Comparison of ENCODE assay signal across 35 cellular contexts in the genomic region with DNA sequence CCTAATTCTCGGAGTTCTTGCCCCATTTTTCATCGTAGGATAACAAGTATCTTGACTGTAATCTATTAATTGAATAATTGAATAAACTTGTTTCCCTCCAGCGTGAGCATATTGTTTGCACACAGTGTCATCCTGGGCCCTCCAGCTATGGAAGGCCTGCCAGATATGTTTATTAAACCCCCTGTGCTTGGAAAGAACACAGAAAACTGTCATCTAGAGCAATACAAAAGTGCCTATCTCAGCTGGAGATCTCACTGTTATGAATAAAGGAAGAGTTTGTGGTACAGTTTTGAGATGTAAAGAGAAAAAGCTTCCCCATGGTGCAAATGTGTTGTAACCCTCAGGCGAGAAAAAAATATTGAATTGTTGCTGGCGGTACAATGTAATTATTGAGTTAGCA.
A peak's percentile ranks its signal among the peaks of the same experiment; 100 is the strongest.
DNase-seq lines count a peak whose midpoint lies in the region; ATAC-seq lines count a peak whose summit lies in the region.
"Had no signal": no experiment of that assay in that cellular context is flagged by ENCODE, and none has a peak within 500 bp of the region (broad histone marks: within the 10 kb centered on the region; RNA-seq: fewer than 3 reads in every experiment).

No MANE protein-coding gene starts in this region.

- no peaks in the 10 kb centered on the region for H3K27me3 Mint-ChIP-seq in T-helper 2 cell treated with Interferon-gamma antibody and Interleukin-4, amounts not matched to agents 5 μg/mL and 100 μg/mL, for 36 hours (ENCODE audit: low read depth)
- H3K27me3 Mint-ChIP-seq: activated naive CD8-positive, alpha-beta T cell treated with anti-CD3 and anti-CD28 coated beads, Interleukin-2, amount 10 ng/mL, durations not matched to agents 7 days and 5 days; CD4-positive, CD25-positive, alpha-beta regulatory T cell; central memory CD8-positive, alpha-beta T cell had no signal

- H3K4me1 Mint-ChIP-seq in T-helper 2 cell treated with Interferon-gamma antibody and Interleukin-4, amounts not matched to agents 5 μg/mL and 100 μg/mL, for 36 hours (ENCODE audit: low read depth): no peaks in the 10 kb centered on the region
- H3K4me1 Mint-ChIP-seq: activated naive CD8-positive, alpha-beta T cell treated with anti-CD3 and anti-CD28 coated beads, Interleukin-2, amount 10 ng/mL, durations not matched to agents 7 days and 5 days; CD4-positive, CD25-positive, alpha-beta regulatory T cell; central memory CD8-positive, alpha-beta T cell had no signal

- H3K36me3 Mint-ChIP-seq in T-helper 2 cell treated with Interferon-gamma antibody and Interleukin-4, amounts not matched to agents 5 μg/mL and 100 μg/mL, for 36 hours (ENCODE audit: low read depth): no peaks in the 10 kb centered on the region
- H3K36me3 Mint-ChIP-seq: activated naive CD8-positive, alpha-beta T cell treated with anti-CD3 and anti-CD28 coated beads, Interleukin-2, amount 10 ng/mL, durations not matched to agents 7 days and 5 days; CD4-positive, CD25-positive, alpha-beta regulatory T cell; neural progenitor cell had no signal

- no peak overlapping the region for H3K4me3 Mint-ChIP-seq in T-helper 2 cell treated with Interferon-gamma antibody and Interleukin-4, amounts not matched to agents 5 μg/mL and 100 μg/mL, for 36 hours
- H3K4me3 Mint-ChIP-seq: activated naive CD8-positive, alpha-beta T cell treated with anti-CD3 and anti-CD28 coated beads, Interleukin-2, amount 10 ng/mL, durations not matched to agents 7 days and 5 days; activated T-cell treated with anti-CD3 and anti-CD28 coated beads, Interleukin-2, amount 50 U/mL, for 4 hours; CD4-positive, CD25-positive, alpha-beta regulatory T cell; central memory CD8-positive, alpha-beta T cell; GM23338; neural progenitor cell had no signal

- H3K27ac Mint-ChIP-seq in T-helper 2 cell treated with Interferon-gamma antibody and Interleukin-4, amounts not matched to agents 5 μg/mL and 100 μg/mL, for 36 hours: no peak overlapping the region
- H3K27ac Mint-ChIP-seq: activated naive CD8-positive, alpha-beta T cell treated with anti-CD3 and anti-CD28 coated beads, Interleukin-2, amount 10 ng/mL, durations not matched to agents 7 days and 5 days; CD4-positive, CD25-positive, alpha-beta regulatory T cell; GM23338; neural progenitor cell had no signal

- no peaks in the 10 kb centered on the region for H3K9me3 Mint-ChIP-seq in T-helper 2 cell treated with Interferon-gamma antibody and Interleukin-4, amounts not matched to agents 5 μg/mL and 100 μg/mL, for 36 hours
- H3K9me3 Mint-ChIP-seq: activated T-cell treated with anti-CD3 and anti-CD28 coated beads, Interleukin-2, amount 50 U/mL, for 4 hours; central memory CD8-positive, alpha-beta T cell; GM23338 had no signal

- no peak overlapping the region for H3K27ac ChIP-seq in caudate nucleus (ENCODE audit: low read depth, low read length)
- H3K27ac ChIP-seq: A549, ascending aorta, neural progenitor cell, parathyroid adenoma, right atrium auricular region, SJCRH30 had no signal

- DNase-seq in A172 (ENCODE audit: low spot score) (peak; percentile 7), NCI-H1417 (lab: John Stamatoyannopoulos, UW) (peak in 2 of 3 experiments; percentile 68 to 93), NCI-H345 (lab: John Stamatoyannopoulos, UW) (peak; percentile 97), astrocyte of the hippocampus (ENCODE audit: low read depth, low spot score) (peak; percentile 64), caudate nucleus (lab: John Stamatoyannopoulos, UW) (no peak)
- DNase-seq in T-helper 2 cell treated with Interferon-gamma antibody and Interleukin-4, amounts not matched to agents 5 μg/mL and 100 μg/mL, for 36 hours (ENCODE audit: low spot score): no peak
- DNase-seq: activated CD4-positive, alpha-beta T cell treated with anti-CD3 and anti-CD28 coated beads, Interleukin-2, amount 50 U/mL, for 1 hour; activated CD4-positive, CD25-positive, alpha-beta regulatory T cell; activated gamma-delta T cell; activated naive CD8-positive, alpha-beta T cell treated with anti-CD3 and anti-CD28 coated beads, Interleukin-2, amount 10 ng/mL, durations not matched to agents 7 days and 5 days; activated T-cell treated with anti-CD3 and anti-CD28 coated beads, Interleukin-2, amount 50 U/mL, for 4 hours; AML-193; CD4-positive, CD25-positive, alpha-beta regulatory T cell; dermis blood vessel endothelial cell; head of caudate nucleus; KG1; mesendoderm; MG63; NCI-H2171; NCI-H82; SJCRH30; small intestine; stimulated activated CD4-positive, alpha-beta T cell treated with anti-CD3 and anti-CD28 coated beads, Interleukin-1b, Interleukin-23, amount 100 ng/mL, for 48 hours; stimulated activated naive CD8-positive, alpha-beta T cell treated with anti-CD3 and anti-CD28 coated beads, Interleukin-15, Interleukin-2, amounts not matched to agents 100 U/mL and 50 U/mL, for 24 hours had no signal

- ATAC-seq in HG02973 (IDR thresholded peaks at IDR 0.05; ENCODE audit: unreplicated experiment): no peak
- no peak for ATAC-seq in HG02798 (IDR thresholded peaks at IDR 0.05; ENCODE audit: poor library complexity, unreplicated experiment)
- ATAC-seq: A549; activated T-cell treated with anti-CD3 and anti-CD28 coated beads, Interleukin-2, amount 50 U/mL, for 4 hours; esophagus mucosa; GM23338; left lobe of liver; stimulated activated naive CD8-positive, alpha-beta T cell treated with anti-CD3 and anti-CD28 coated beads, Interleukin-15, Interleukin-2, amounts not matched to agents 100 U/mL and 50 U/mL, for 24 hours had no signal

Comparison
In these comparisons a context has a peak if more than half of its experiments do, and no peak if none do; other contexts are left out.
1. DNase-seq: peak in A172 (single experiment), NCI-H1417 (2 of 3), NCI-H345 (single experiment) and astrocyte of the hippocampus (single experiment); none in T-helper 2 cell treated with Interferon-gamma antibody and Interleukin-4, amounts not matched to agents 5 μg/mL and 100 μg/mL, for 36 hours (single experiment) and caudate nucleus (0 of 61).